ENCODE assay signal across 1 cellular context in the genomic region with DNA sequence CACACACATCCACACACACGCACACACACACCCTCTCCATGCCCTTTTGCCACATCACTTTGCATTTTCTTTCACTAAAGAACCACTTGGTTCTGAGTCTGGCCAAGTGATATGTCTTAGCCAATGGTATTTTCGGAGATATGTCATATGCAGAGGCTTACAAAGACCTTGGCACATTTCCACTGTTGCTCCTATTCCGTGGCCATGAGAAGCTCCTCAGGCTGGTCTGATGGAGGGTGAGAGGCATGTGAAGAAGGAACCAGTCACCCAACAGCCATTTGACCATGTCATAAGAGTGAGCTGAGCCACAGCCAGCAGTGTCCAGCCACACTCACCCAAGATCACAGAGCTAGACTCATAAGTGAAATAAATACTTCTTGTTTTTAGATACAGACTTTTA.
TF ChIP-seq lines count a peak whose summit lies in the region.

No MANE protein-coding gene starts in this region.

TF ChIP-seq in H1, 55 proteins besides CTCF, POLR2A, EP300 and RAD21 (continued from another document):
- TF ChIP-seq, protein P1, sequence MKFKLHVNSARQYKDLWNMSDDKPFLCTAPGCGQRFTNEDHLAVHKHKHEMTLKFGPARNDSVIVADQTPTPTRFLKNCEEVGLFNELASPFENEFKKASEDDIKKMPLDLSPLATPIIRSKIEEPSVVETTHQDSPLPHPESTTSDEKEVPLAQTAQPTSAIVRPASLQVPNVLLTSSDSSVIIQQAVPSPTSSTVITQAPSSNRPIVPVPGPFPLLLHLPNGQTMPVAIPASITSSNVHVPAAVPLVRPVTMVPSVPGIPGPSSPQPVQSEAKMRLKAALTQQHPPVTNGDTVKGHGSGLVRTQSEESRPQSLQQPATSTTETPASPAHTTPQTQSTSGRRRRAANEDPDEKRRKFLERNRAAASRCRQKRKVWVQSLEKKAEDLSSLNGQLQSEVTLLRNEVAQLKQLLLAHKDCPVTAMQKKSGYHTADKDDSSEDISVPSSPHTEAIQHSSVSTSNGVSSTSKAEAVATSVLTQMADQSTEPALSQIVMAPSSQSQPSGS (IDR thresholded peaks at IDR 0.05; ENCODE audit: low read length) = no peak
TF ChIP-seq in H1: peak in this region for 0.
